ENCODE assay signal across 40 cellular contexts in genomic region chr10:125756196-125756595, GRCh38. TPM values are rescaled to one million over a fixed set of nuclear protein-coding genes. Genes with fewer than 3 reads are reported as not detected.
DNase-seq lines count a peak whose midpoint lies in the region; ATAC-seq, FAIRE-seq and TF ChIP-seq lines count a peak whose summit lies in the region.
"Had no signal": no experiment of that assay in that cellular context is flagged by ENCODE, and none has a peak within 500 bp of the region (broad histone marks: within the 10 kb centered on the region; RNA-seq: fewer than 3 reads in every experiment).

No MANE protein-coding gene starts in this region.

- intact Hi-C loops in OCI-LY7 (cut with micrococcal nuclease; ENCODE audit: unreplicated experiment) = no loop called here

- peak; percentile 93 for DNase-seq in LNCaP clone FGC (ENCODE audit: low read depth)
- DNase-seq in NCI-H774 (lab: John Stamatoyannopoulos, UW) = peak; percentile 56
- DNase-seq in cerebellar cortex (ENCODE audit: low spot score) = no peak
- DNase-seq in OCI-LY7 (ENCODE audit: low spot score) = no peak
- DNase-seq in KG1 (lab: John Stamatoyannopoulos, UW) = no peak
- DNase-seq: activated CD4-positive, alpha-beta memory T cell treated with anti-CD3 and anti-CD28 coated beads for 36 hours; activated CD4-positive, CD25-positive, alpha-beta regulatory T cell treated with anti-CD3 and anti-CD28 coated beads, Interleukin-2, amount 50 U/mL, for 72 hours; activated CD8-positive, alpha-beta memory T cell treated with anti-CD3 and anti-CD28 coated beads, Interleukin-2, amount 50 U/mL, for 4 hours; activated naive CD4-positive, alpha-beta T cell treated with Interleukin-2 at 50 U/mL for 16 hours; amygdala; brain microvascular endothelial cell; colonic mucosa; DMS79 treated with DMSO at 0.1 percent for 48 hours; effector memory CD8-positive, alpha-beta T cell; GDM1; glutamatergic neuron; Kasumi-1; left lung; mesendoderm; NCI-H1694 treated with DMSO at 0.1 percent for 48 hours; NCI-H226; NK-92 treated with Interleukin-12 subunit alpha and Interleukin-12 subunit beta, amount 100 ng/mL, for 24 hours; pancreas; PC-9; retina; Right ventricle myocardium superior; stimulated activated naive B cell treated with anti-CD40 and anti-IgM and Interleukin-4, amounts not matched to agents 10 μg/mL and 1 μg/mL and 100 μg/mL, for 72 hours; upper lobe of left lung had no signal

- H3K4me2 ChIP-seq in OCI-LY7 (ENCODE audit: low read length) = no peak overlapping the region
- H3K4me2 ChIP-seq: BLaER1, neural progenitor cell, PC-9 had no signal

- CTCF ChIA-PET in OCI-LY7 (lab: Charles Lee; ENCODE audit: unreplicated experiment) = no interaction called here

- ATAC-seq in HG02938 (IDR thresholded peaks at IDR 0.05; ENCODE audit: unreplicated experiment) = no peak
- ATAC-seq: effector memory CD8-positive, alpha-beta T cell; esophagus mucosa; HepG2; left lung; stimulated activated naive B cell treated with anti-CD40 and anti-IgM and Interleukin-4, amounts not matched to agents 10 μg/mL and 1 μg/mL and 100 μg/mL, for 72 hours had no signal

- H3K4me3 ChIP-seq in LNCaP clone FGC (ENCODE audit: low read depth, low read length) (peak overlapping the region; percentile 31), OCI-LY7 (ENCODE audit: low read depth, low read length, poor library complexity, severe bottlenecking) (no peak overlapping the region)
- H3K4me3 ChIP-seq: BLaER1, colonic mucosa, HAP-1, left lung, neural progenitor cell, pancreas, PC-9, suprapubic skin, upper lobe of left lung had no signal

- FAIRE-seq in colon (lab: Jason Lieb, UNC) = peak; percentile 14
- FAIRE-seq: HepG2, islet of Langerhans had no signal

- BruUV-seq in OCI-LY7 (replicated peaks; lab: Mats Ljungman, UMichigan) = no TSS peak

- TF ChIP-seq CTCF in C4-2B (conservative IDR thresholded peaks at IDR 0.05) (no peak), LNCaP clone FGC (IDR thresholded peaks at IDR 0.05; ENCODE audit: control insufficient read depth, extremely low read depth, insufficient read depth) (no peak), OCI-LY7 (conservative IDR thresholded peaks at IDR 0.05; ENCODE audit: low read length) (no peak)

- no peaks in the 10 kb centered on the region for H3K4me1 ChIP-seq in OCI-LY7 (ENCODE audit: insufficient read depth, low read length, poor library complexity, severe bottlenecking)
- H3K4me1 ChIP-seq: BLaER1, colonic mucosa, HAP-1, left lung, suprapubic skin, upper lobe of left lung had no signal

- peaks cover 24% of the 10 kb centered on the region; the same call in 1 of the 2 replicates for H3K79me2 ChIP-seq in OCI-LY7 (ENCODE audit: insufficient read depth, low read depth, low read length)

- H3K27ac ChIP-seq in C4-2B = peak overlapping the region; percentile 91; the same call in 1 of the 2 replicates
- H3K27ac ChIP-seq in OCI-LY7 (ENCODE audit: low read depth, low read length, poor library complexity, severe bottlenecking) = no peak overlapping the region
- H3K27ac ChIP-seq: BLaER1, brain microvascular endothelial cell, colonic mucosa, left lung, neural progenitor cell, pancreas, PC-9, suprapubic skin, upper lobe of left lung had no signal

- POLR2A ChIA-PET in OCI-LY7 (lab: Charles Lee) = interaction anchor here (0.8 to 1.9 kb wide), 4 partner anchors 25 to 89 kb away, joined by 3 to 4 read pairs (median 3); no protein-coding TSS in a partner anchor

- no peaks in the 10 kb centered on the region for H3K9me3 ChIP-seq in OCI-LY7 (ENCODE audit: low read length)
- H3K9me3 ChIP-seq: BLaER1, colonic mucosa, HAP-1, left lung, pancreas, suprapubic skin, upper lobe of left lung had no signal

- H2AFZ ChIP-seq in OCI-LY7 (ENCODE audit: low read length) = no peak overlapping the region
- H2AFZ ChIP-seq: neural progenitor cell, PC-9 had no signal

- no peaks in the 10 kb centered on the region for H3K9me2 ChIP-seq in OCI-LY7 (ENCODE audit: insufficient read depth, low read length)

- H4K20me1 ChIP-seq in OCI-LY7 (ENCODE audit: insufficient read depth, low read length) = peaks cover 19% of the 10 kb centered on the region
- H4K20me1 ChIP-seq: BLaER1 had no signal

- peaks cover 99% of the 10 kb centered on the region for H3K36me3 ChIP-seq in OCI-LY7 (ENCODE audit: insufficient read depth, low read length)

RNA-seq across cellular contexts. Expression of gene MMP21, which starts 19.4 kb away (rescaled TPM):
- total RNA-seq in OCI-LY7 (2014; rRNA removed; shearing (Covaris generic)) = not detected in 2 replicates
- total RNA-seq in OCI-LY7 (2022) = not detected in 2 replicates
- total RNA-seq: activated CD4-positive, alpha-beta memory T cell treated with anti-CD3 and anti-CD28 coated beads for 36 hours; activated T-helper 1 cell treated with anti-CD3 and anti-CD28 coated beads, Interleukin-12 subunit alpha, Interleukin-12 subunit beta, Interleukin-2, Interleukin-4 antibody, amounts not matched to agents 30 ng/mL and 10 ng/mL and 1 ng/mL, durations not matched to agents 14 hours and 24 hours and 36 hours; colonic mucosa; fibroblast of villous mesenchyme; HepG2; PC-9; Right ventricle myocardium superior had no signal

RNA-seq across cellular contexts. Expression of gene EDRF1, which starts 36.7 kb away (rescaled TPM):
- total RNA-seq in OCI-LY7 (2014; rRNA removed; shearing (Covaris generic)) = 87.5 and 117 TPM in 2 replicates
- total RNA-seq in OCI-LY7 (2022) = 221 and 232 TPM in 2 replicates

Comparison
In these comparisons a context has a peak if more than half of its experiments do, and no peak if none do; other contexts are left out.
1. DNase-seq: peak in LNCaP clone FGC (single experiment) and NCI-H774 (single experiment); none in cerebellar cortex (single experiment), OCI-LY7 (single experiment) and KG1 (single experiment).